Comparison of ENCODE assay signal across 1 cellular context in genomic region chr19:31316201-31316951, GRCh38.
TF ChIP-seq lines count a peak whose summit lies in the region.

No MANE protein-coding gene starts in this region.

TF ChIP-seq in K562, 482 proteins besides CTCF, POLR2A, EP300 and RAD21 (continued from another document):
- TF ChIP-seq ZNF318 (IDR thresholded peaks at IDR 0.05; ENCODE audit: borderline replicate concordance in 1 of 2, low read depth in 1 of 2) (no peak), ATF7 (IDR thresholded peaks at IDR 0.05) (no peak), RBM15 (IDR thresholded peaks at IDR 0.05; ENCODE audit: insufficient read depth, low read length) (no peak), BCLAF1 (IDR thresholded peaks at IDR 0.05; ENCODE audit: borderline replicate concordance in 1 of 2, control insufficient read depth in 1 of 2, low read depth in 2 of 2, low read length in 1 of 2) (no peak), TRIM28 (IDR thresholded peaks at IDR 0.05) (no peak), GATAD2A (IDR thresholded peaks at IDR 0.05) (no peak), CEBPG (CRISPR knock-in tag; IDR thresholded peaks at IDR 0.05) (no peak), CEBPG (tag; conservative IDR thresholded peaks at IDR 0.05 in 1 of 2, IDR thresholded peaks at IDR 0.05 in 1 of 2) (peak in 1 of 2 experiments; percentile 46; a peak in 3 of 4 replicates), ZBTB9 (CRISPR knock-in tag; IDR thresholded peaks at IDR 0.05) (no peak), CBX3 (IDR thresholded peaks at IDR 0.05; ENCODE audit: borderline replicate concordance in 1 of 2, low read length in 2 of 2) (no peak), POLR3G (IDR thresholded peaks at IDR 0.05; ENCODE audit: extremely low read depth, insufficient read length, insufficient replicate concordance) (no peak)
- TF ChIP-seq, protein P1, sequence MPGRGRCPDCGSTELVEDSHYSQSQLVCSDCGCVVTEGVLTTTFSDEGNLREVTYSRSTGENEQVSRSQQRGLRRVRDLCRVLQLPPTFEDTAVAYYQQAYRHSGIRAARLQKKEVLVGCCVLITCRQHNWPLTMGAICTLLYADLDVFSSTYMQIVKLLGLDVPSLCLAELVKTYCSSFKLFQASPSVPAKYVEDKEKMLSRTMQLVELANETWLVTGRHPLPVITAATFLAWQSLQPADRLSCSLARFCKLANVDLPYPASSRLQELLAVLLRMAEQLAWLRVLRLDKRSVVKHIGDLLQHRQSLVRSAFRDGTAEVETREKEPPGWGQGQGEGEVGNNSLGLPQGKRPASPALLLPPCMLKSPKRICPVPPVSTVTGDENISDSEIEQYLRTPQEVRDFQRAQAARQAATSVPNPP (IDR thresholded peaks at IDR 0.05; ENCODE audit: borderline replicate concordance, insufficient read depth, insufficient read length), result no peak
- TF ChIP-seq, protein P2, sequence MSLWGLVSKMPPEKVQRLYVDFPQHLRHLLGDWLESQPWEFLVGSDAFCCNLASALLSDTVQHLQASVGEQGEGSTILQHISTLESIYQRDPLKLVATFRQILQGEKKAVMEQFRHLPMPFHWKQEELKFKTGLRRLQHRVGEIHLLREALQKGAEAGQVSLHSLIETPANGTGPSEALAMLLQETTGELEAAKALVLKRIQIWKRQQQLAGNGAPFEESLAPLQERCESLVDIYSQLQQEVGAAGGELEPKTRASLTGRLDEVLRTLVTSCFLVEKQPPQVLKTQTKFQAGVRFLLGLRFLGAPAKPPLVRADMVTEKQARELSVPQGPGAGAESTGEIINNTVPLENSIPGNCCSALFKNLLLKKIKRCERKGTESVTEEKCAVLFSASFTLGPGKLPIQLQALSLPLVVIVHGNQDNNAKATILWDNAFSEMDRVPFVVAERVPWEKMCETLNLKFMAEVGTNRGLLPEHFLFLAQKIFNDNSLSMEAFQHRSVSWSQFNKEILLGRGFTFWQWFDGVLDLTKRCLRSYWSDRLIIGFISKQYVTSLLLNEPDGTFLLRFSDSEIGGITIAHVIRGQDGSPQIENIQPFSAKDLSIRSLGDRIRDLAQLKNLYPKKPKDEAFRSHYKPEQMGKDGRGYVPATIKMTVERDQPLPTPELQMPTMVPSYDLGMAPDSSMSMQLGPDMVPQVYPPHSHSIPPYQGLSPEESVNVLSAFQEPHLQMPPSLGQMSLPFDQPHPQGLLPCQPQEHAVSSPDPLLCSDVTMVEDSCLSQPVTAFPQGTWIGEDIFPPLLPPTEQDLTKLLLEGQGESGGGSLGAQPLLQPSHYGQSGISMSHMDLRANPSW (CRISPR knock-in tag; IDR thresholded peaks at IDR 0.05), result no peak
- TF ChIP-seq, protein P3, sequence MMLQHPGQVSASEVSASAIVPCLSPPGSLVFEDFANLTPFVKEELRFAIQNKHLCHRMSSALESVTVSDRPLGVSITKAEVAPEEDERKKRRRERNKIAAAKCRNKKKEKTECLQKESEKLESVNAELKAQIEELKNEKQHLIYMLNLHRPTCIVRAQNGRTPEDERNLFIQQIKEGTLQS (IDR thresholded peaks at IDR 0.05), result peak; percentile 30; the same call in 1 of the 2 replicates
- TF ChIP-seq, protein P3 (CRISPR knock-in tag; conservative IDR thresholded peaks at IDR 0.05), result no peak
